In the genomic region with DNA sequence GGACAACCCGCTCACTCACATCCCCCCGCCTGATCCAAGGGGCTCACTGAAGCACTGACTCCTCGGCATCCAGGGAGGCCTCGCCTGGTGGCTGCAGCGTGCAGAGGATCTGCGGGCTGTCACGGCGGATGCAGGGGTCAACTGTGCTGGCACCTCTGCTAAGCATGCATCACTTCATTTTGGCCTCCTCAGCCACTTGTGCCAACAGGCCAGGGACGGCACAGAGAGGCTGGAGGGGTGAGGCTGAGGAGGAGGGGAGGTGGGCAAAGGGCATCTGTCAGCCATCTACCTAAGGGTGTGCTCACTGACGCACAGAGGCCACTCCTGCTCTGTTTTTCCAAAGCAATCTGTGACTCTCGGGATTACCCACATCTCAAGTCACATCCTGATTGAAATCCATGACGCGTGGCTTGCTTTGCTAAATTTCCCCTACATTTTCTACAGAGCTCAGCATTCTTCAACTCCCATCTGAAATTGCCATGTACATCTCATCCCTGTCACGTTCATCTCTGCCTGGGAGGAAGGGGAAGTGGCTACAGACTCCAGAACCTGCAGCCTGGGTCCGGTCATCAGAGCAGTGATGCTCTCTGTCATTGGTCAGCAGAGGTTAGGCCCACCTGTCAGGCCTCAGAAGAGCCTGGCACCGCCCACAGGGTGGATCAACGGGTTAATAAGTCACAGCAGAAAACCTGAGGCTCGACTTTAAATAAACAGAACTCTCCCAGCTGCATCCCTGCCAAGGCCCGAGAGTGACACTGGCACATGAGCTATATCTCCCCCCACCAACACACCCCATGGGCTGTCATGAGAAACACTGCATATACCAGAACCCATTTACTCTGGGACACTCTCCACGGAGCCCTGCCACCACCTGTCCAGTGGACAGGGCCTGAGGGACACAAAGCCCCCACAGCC, we compare ENCODE assay signal across 2 cellular contexts.
TF ChIP-seq lines count a peak whose summit lies in the region.

No MANE protein-coding gene starts in this region.

TF ChIP-seq in WTC11, 78 proteins besides CTCF, POLR2A, EP300 and RAD21:
- TF ChIP-seq CDX4 (CRISPR knock-in tag; IDR thresholded peaks at IDR 0.05; ENCODE audit: borderline replicate concordance) (no peak), ZNF425 (CRISPR knock-in tag; conservative IDR thresholded peaks at IDR 0.05) (no peak), HMGA2 (CRISPR knock-in tag; IDR thresholded peaks at IDR 0.05) (no peak), NFE2L1 (CRISPR knock-in tag; IDR thresholded peaks at IDR 0.05) (no peak), NFYB (CRISPR knock-in tag; conservative IDR thresholded peaks at IDR 0.05; ENCODE audit: low read depth) (no peak), JAZF1 (CRISPR knock-in tag; IDR thresholded peaks at IDR 0.05) (no peak), TCF7 (CRISPR knock-in tag; IDR thresholded peaks at IDR 0.05; ENCODE audit: low read depth) (no peak)
- TF ChIP-seq, protein P1, sequence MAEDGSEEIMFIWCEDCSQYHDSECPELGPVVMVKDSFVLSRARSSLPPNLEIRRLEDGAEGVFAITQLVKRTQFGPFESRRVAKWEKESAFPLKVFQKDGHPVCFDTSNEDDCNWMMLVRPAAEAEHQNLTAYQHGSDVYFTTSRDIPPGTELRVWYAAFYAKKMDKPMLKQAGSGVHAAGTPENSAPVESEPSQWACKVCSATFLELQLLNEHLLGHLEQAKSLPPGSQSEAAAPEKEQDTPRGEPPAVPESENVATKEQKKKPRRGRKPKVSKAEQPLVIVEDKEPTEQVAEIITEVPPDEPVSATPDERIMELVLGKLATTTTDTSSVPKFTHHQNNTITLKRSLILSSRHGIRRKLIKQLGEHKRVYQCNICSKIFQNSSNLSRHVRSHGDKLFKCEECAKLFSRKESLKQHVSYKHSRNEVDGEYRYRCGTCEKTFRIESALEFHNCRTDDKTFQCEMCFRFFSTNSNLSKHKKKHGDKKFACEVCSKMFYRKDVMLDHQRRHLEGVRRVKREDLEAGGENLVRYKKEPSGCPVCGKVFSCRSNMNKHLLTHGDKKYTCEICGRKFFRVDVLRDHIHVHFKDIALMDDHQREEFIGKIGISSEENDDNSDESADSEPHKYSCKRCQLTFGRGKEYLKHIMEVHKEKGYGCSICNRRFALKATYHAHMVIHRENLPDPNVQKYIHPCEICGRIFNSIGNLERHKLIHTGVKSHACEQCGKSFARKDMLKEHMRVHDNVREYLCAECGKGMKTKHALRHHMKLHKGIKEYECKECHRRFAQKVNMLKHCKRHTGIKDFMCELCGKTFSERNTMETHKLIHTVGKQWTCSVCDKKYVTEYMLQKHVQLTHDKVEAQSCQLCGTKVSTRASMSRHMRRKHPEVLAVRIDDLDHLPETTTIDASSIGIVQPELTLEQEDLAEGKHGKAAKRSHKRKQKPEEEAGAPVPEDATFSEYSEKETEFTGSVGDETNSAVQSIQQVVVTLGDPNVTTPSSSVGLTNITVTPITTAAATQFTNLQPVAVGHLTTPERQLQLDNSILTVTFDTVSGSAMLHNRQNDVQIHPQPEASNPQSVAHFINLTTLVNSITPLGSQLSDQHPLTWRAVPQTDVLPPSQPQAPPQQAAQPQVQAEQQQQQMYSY (CRISPR knock-in tag; IDR thresholded peaks at IDR 0.05): peak; percentile 22; the same call in 1 of the 2 replicates
- TF ChIP-seq, protein P2, sequence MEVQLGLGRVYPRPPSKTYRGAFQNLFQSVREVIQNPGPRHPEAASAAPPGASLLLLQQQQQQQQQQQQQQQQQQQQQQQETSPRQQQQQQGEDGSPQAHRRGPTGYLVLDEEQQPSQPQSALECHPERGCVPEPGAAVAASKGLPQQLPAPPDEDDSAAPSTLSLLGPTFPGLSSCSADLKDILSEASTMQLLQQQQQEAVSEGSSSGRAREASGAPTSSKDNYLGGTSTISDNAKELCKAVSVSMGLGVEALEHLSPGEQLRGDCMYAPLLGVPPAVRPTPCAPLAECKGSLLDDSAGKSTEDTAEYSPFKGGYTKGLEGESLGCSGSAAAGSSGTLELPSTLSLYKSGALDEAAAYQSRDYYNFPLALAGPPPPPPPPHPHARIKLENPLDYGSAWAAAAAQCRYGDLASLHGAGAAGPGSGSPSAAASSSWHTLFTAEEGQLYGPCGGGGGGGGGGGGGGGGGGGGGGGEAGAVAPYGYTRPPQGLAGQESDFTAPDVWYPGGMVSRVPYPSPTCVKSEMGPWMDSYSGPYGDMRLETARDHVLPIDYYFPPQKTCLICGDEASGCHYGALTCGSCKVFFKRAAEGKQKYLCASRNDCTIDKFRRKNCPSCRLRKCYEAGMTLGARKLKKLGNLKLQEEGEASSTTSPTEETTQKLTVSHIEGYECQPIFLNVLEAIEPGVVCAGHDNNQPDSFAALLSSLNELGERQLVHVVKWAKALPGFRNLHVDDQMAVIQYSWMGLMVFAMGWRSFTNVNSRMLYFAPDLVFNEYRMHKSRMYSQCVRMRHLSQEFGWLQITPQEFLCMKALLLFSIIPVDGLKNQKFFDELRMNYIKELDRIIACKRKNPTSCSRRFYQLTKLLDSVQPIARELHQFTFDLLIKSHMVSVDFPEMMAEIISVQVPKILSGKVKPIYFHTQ (CRISPR knock-in tag; IDR thresholded peaks at IDR 0.05): no peak
TF ChIP-seq in WTC11: peak in this region for 1.

TF ChIP-seq in HepG2, 621 proteins besides CTCF, POLR2A, EP300 and RAD21 (continues in another document):
- TF ChIP-seq NKX3-1 (CRISPR knock-in tag; IDR thresholded peaks at IDR 0.05): no peak
- TF ChIP-seq ZNF446 (CRISPR knock-in tag; IDR thresholded peaks at IDR 0.05): no peak
- TF ChIP-seq, protein P3, sequence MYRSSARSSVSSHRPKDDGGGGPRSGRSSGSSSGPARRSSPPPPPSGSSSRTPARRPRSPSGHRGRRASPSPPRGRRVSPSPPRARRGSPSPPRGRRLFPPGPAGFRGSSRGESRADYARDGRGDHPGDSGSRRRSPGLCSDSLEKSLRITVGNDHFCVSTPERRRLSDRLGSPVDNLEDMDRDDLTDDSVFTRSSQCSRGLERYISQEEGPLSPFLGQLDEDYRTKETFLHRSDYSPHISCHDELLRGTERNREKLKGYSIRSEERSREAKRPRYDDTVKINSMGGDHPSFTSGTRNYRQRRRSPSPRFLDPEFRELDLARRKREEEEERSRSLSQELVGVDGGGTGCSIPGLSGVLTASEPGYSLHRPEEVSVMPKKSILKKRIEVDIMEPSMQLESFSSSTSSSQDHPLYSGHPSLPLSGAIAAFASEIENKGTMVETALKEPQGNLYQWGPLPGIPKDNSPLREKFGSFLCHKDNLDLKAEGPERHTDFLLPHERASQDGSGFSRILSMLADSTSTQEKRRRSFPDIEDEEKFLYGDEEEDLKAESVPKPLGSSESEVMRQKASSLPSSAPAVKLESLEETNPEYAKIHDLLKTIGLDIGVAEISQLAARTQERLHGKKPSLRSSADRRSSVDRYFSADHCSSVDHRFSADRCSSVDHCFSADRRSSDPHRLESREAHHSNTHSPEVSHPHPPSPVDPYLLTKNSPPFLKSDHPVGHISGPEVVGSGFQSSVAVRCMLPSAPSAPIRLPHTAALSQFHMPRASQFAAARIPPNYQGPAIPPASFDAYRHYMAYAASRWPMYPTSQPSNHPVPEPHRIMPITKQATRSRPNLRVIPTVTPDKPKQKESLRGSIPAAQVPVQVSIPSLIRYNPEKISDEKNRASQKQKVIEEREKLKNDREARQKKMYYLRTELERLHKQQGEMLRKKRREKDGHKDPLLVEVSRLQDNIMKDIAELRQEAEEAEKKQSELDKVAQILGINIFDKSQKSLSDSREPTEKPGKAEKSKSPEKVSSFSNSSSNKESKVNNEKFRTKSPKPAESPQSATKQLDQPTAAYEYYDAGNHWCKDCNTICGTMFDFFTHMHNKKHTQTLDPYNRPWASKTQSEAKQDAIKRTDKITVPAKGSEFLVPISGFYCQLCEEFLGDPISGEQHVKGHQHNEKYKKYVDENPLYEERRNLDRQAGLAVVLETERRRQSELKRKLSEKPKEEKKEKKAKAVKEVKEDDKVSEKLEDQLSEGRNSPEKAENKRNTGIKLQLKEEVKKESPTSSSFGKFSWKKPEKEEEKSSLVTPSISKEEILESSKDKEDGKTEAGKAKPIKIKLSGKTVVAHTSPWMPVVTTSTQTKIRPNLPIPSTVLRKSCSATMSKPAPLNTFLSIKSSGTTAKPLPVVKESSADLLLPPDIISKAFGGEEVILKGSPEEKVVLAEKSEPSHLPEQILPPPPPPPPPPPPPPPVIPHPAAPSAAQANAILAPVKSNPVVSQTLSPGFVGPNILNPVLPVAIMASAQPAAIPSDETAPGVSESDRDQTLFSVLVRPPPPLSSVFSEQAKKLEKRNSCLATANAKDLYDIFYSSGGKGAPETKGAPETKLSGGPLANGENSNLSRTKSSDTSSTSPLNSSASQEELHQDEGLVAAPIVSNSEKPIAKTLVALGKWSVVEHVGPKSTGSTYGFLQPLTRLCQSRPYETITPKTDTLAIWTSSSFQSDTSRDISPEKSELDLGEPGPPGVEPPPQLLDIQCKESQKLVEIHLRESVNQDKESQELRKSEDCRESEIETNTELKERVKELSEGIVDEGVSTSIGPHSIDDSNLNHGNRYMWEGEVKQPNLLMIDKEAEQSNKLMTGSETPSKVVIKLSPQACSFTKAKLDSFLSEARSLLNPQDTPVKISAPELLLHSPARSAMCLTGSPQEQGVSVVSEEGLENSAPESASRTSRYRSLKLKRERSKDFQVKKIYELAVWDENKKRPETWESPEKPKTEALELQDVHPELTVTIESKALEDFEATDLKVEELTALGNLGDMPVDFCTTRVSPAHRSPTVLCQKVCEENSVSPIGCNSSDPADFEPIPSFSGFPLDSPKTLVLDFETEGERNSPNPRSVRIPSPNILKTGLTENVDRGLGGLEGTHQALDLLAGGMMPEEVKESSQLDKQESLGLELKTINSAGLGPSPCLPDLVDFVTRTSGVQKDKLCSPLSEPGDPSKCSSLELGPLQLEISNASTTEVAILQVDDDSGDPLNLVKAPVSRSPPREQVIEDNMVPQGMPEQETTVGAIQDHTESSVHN (CRISPR knock-in tag; IDR thresholded peaks at IDR 0.05): no peak
- TF ChIP-seq, protein P4, sequence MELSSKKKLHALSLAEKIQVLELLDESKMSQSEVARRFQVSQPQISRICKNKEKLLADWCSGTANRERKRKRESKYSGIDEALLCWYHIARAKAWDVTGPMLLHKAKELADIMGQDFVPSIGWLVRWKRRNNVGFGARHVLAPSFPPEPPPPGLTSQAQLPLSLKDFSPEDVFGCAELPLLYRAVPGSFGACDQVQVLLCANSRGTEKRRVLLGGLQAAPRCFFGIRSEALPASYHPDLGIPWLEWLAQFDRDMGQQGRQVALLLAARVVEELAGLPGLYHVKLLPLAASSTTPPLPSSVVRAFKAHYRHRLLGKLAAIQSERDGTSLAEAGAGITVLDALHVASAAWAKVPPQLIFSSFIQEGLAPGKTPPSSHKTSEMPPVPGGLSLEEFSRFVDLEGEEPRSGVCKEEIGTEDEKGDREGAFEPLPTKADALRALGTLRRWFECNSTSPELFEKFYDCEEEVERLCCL (CRISPR knock-in tag; IDR thresholded peaks at IDR 0.05; ENCODE audit: borderline replicate concordance): no peak
- TF ChIP-seq FOXK2 (IDR thresholded peaks at IDR 0.05): no peak
- TF ChIP-seq GLI4 (CRISPR knock-in tag; IDR thresholded peaks at IDR 0.05; ENCODE audit: borderline replicate concordance): no peak
- no peak for TF ChIP-seq NCOA5 (CRISPR knock-in tag; IDR thresholded peaks at IDR 0.05)
- TF ChIP-seq ZNF740 (CRISPR knock-in tag; IDR thresholded peaks at IDR 0.05): no peak; the same call in 1 of the 2 replicates
- TF ChIP-seq NFYC (CRISPR knock-in tag; IDR thresholded peaks at IDR 0.05): peak; percentile 78
- TF ChIP-seq NR2F6 (IDR thresholded peaks at IDR 0.05): 0 out of 2 replicates have a peak, but pooled peaks have one; percentile 8
- no peak; the same call in 1 of the 2 replicates for TF ChIP-seq NR2F6 (CRISPR knock-in tag; IDR thresholded peaks at IDR 0.05)
- TF ChIP-seq ZNF652 (CRISPR knock-in tag; IDR thresholded peaks at IDR 0.05; ENCODE audit: borderline replicate concordance, low read depth): peak; percentile 80; the same call in 1 of the 2 replicates
- no peak for TF ChIP-seq NCOA1 (CRISPR knock-in tag; IDR thresholded peaks at IDR 0.05)
- TF ChIP-seq, protein P5, sequence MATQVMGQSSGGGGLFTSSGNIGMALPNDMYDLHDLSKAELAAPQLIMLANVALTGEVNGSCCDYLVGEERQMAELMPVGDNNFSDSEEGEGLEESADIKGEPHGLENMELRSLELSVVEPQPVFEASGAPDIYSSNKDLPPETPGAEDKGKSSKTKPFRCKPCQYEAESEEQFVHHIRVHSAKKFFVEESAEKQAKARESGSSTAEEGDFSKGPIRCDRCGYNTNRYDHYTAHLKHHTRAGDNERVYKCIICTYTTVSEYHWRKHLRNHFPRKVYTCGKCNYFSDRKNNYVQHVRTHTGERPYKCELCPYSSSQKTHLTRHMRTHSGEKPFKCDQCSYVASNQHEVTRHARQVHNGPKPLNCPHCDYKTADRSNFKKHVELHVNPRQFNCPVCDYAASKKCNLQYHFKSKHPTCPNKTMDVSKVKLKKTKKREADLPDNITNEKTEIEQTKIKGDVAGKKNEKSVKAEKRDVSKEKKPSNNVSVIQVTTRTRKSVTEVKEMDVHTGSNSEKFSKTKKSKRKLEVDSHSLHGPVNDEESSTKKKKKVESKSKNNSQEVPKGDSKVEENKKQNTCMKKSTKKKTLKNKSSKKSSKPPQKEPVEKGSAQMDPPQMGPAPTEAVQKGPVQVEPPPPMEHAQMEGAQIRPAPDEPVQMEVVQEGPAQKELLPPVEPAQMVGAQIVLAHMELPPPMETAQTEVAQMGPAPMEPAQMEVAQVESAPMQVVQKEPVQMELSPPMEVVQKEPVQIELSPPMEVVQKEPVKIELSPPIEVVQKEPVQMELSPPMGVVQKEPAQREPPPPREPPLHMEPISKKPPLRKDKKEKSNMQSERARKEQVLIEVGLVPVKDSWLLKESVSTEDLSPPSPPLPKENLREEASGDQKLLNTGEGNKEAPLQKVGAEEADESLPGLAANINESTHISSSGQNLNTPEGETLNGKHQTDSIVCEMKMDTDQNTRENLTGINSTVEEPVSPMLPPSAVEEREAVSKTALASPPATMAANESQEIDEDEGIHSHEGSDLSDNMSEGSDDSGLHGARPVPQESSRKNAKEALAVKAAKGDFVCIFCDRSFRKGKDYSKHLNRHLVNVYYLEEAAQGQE (IDR thresholded peaks at IDR 0.05; ENCODE audit: borderline replicate concordance in 1 of 2, low read depth in 1 of 2, low read length in 2 of 2): no peak
- TF ChIP-seq MAFK (conservative IDR thresholded peaks at IDR 0.05 in 1 of 2, IDR thresholded peaks at IDR 0.05 in 1 of 2; ENCODE audit: low read length in 2 of 2): peak; percentile 46 to 53
- no peak for TF ChIP-seq HOXA9 (CRISPR knock-in tag; IDR thresholded peaks at IDR 0.05; ENCODE audit: borderline replicate concordance)
- TF ChIP-seq, protein P6, sequence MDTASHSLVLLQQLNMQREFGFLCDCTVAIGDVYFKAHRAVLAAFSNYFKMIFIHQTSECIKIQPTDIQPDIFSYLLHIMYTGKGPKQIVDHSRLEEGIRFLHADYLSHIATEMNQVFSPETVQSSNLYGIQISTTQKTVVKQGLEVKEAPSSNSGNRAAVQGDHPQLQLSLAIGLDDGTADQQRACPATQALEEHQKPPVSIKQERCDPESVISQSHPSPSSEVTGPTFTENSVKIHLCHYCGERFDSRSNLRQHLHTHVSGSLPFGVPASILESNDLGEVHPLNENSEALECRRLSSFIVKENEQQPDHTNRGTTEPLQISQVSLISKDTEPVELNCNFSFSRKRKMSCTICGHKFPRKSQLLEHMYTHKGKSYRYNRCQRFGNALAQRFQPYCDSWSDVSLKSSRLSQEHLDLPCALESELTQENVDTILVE (CRISPR knock-in tag; IDR thresholded peaks at IDR 0.05): no peak
- no peak for TF ChIP-seq ZNF431 (CRISPR knock-in tag; IDR thresholded peaks at IDR 0.05; ENCODE audit: borderline replicate concordance, low read depth)
- peak; percentile 70; the same call in 1 of the 2 replicates for TF ChIP-seq ZNF772 (CRISPR knock-in tag; IDR thresholded peaks at IDR 0.05)
- TF ChIP-seq ZNF382 (CRISPR knock-in tag; IDR thresholded peaks at IDR 0.05; ENCODE audit: borderline replicate concordance): no peak
- TF ChIP-seq ZNF703 (CRISPR knock-in tag; IDR thresholded peaks at IDR 0.05; ENCODE audit: borderline replicate concordance): no peak
- TF ChIP-seq LCORL (IDR thresholded peaks at IDR 0.05): no peak
- TF ChIP-seq LCORL (CRISPR knock-in tag; IDR thresholded peaks at IDR 0.05): 0 out of 2 replicates have a peak, but pooled peaks have one; percentile 24
